37 cellular contexts compared by ENCODE assay signal in the genomic region with DNA sequence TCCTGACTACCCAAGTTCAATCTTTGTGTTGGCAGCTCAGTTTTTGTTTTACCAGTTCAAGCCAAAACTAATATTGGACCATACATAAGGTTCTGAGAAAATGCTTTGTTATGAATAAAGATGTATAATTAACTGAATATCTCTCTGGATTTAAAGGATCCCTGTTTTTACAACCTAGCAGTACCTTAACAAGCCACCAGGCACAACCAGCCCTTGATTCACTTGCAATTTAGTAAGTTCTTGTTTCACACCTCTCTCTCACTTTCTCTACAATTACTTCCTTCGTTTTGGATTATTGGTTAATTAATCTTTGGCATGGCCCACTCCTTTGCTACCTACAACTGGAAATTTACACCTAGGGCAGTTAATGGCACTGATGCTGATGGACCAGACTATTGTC.
"Had no signal": no experiment of that assay in that cellular context is flagged by ENCODE, and none has a peak within 500 bp of the region (broad histone marks: within the 10 kb centered on the region; RNA-seq: fewer than 3 reads in every experiment).

No MANE protein-coding gene starts in this region.

- H3K9ac ChIP-seq: KMS-11, SK-N-SH had no signal

- H3K4me1 Mint-ChIP-seq: activated CD4-positive, alpha-beta T cell treated with anti-CD3 and anti-CD28 coated beads for 36 hours; activated CD4-positive, alpha-beta T cell treated with anti-CD3 and anti-CD28 coated beads, Interleukin-2, amount 10 ng/mL, durations not matched to agents 7 days and 5 days; activated naive CD4-positive, alpha-beta T cell treated with anti-CD3 and anti-CD28 coated beads, Interleukin-2, amount 50 U/mL, for 24 hours; activated naive CD8-positive, alpha-beta T cell treated with anti-CD3 and anti-CD28 coated beads, Interleukin-2, amount 10 ng/mL, durations not matched to agents 7 days and 5 days; WTC11 had no signal

- H3K27ac Mint-ChIP-seq: activated CD4-positive, alpha-beta T cell treated with anti-CD3 and anti-CD28 coated beads for 36 hours; activated CD4-positive, alpha-beta T cell treated with anti-CD3 and anti-CD28 coated beads, Interleukin-2, amount 10 ng/mL, durations not matched to agents 7 days and 5 days; activated CD8-positive, alpha-beta T cell treated with anti-CD3 and anti-CD28 coated beads, Interleukin-2, amount 10 ng/mL, durations not matched to agents 7 days and 5 days; activated naive CD4-positive, alpha-beta T cell treated with anti-CD3 and anti-CD28 coated beads, Interleukin-2, amount 50 U/mL, for 24 hours; activated naive CD8-positive, alpha-beta T cell treated with anti-CD3 and anti-CD28 coated beads, Interleukin-2, amount 10 ng/mL, durations not matched to agents 7 days and 5 days; activated T-cell treated with anti-CD3 and anti-CD28 coated beads, Interleukin-2, amount 50 U/mL, for 24 hours; activated T-helper 2 cell treated with anti-CD3 and anti-CD28 coated beads, Interferon-gamma antibody, Interleukin-2, Interleukin-4, amounts not matched to agents 10 μg/mL and 5 μg/mL and 100 μg/mL, durations not matched to agents 14 hours and 24 hours and 36 hours; T-helper 1 cell treated with Interleukin-12 subunit alpha and Interleukin-12 subunit beta and Interleukin-4 antibody, amounts not matched to agents 30 μg/mL and 1 μg/mL, for 36 hours; T-helper 2 cell treated with Interferon-gamma antibody and Interleukin-4, amounts not matched to agents 5 μg/mL and 100 μg/mL, for 36 hours; WTC11 had no signal

- H3K36me3 Mint-ChIP-seq: activated naive CD8-positive, alpha-beta T cell treated with anti-CD3 and anti-CD28 coated beads, Interleukin-2, amount 10 ng/mL, durations not matched to agents 7 days and 5 days had no signal

- H3K27me3 Mint-ChIP-seq: activated CD4-positive, alpha-beta T cell treated with anti-CD3 and anti-CD28 coated beads for 36 hours; activated CD4-positive, alpha-beta T cell treated with anti-CD3 and anti-CD28 coated beads, Interleukin-2, amount 10 ng/mL, durations not matched to agents 7 days and 5 days; activated naive CD4-positive, alpha-beta T cell treated with anti-CD3 and anti-CD28 coated beads, Interleukin-2, amount 50 U/mL, for 24 hours; activated naive CD8-positive, alpha-beta T cell treated with anti-CD3 and anti-CD28 coated beads, Interleukin-2, amount 10 ng/mL, durations not matched to agents 7 days and 5 days; activated T-cell treated with anti-CD3 and anti-CD28 coated beads, Interleukin-2, amount 50 U/mL, for 24 hours had no signal

- FAIRE-seq: astrocyte, bronchial epithelial cell, TTC549 had no signal

- H3K9me3 ChIP-seq: adrenal gland, body of pancreas, SJSA1, SK-N-SH had no signal

- H3K4me3 Mint-ChIP-seq: activated CD4-positive, alpha-beta T cell treated with anti-CD3 and anti-CD28 coated beads for 36 hours; activated CD4-positive, alpha-beta T cell treated with anti-CD3 and anti-CD28 coated beads, Interleukin-2, amount 10 ng/mL, durations not matched to agents 7 days and 5 days; activated CD8-positive, alpha-beta T cell treated with anti-CD3 and anti-CD28 coated beads, Interleukin-2, amount 10 ng/mL, durations not matched to agents 7 days and 5 days; activated naive CD4-positive, alpha-beta T cell treated with anti-CD3 and anti-CD28 coated beads, Interleukin-2, amount 50 U/mL, for 24 hours; activated naive CD8-positive, alpha-beta T cell treated with anti-CD3 and anti-CD28 coated beads, Interleukin-2, amount 10 ng/mL, durations not matched to agents 7 days and 5 days; activated T-cell treated with anti-CD3 and anti-CD28 coated beads, Interleukin-2, amount 50 U/mL, for 24 hours; T-helper 1 cell treated with Interleukin-12 subunit alpha and Interleukin-12 subunit beta and Interleukin-4 antibody, amounts not matched to agents 30 μg/mL and 1 μg/mL, for 36 hours; T-helper 2 cell treated with Interferon-gamma antibody and Interleukin-4, amounts not matched to agents 5 μg/mL and 100 μg/mL, for 36 hours; WTC11 had no signal

- H3K4me3 ChIP-seq: adrenal gland, body of pancreas, SJSA1 had no signal

- H3K4me2 ChIP-seq: KMS-11, SK-N-SH had no signal

- H3K27me3 ChIP-seq: adrenal gland, body of pancreas, SJSA1 had no signal

- H3K4me1 ChIP-seq: adrenal gland, body of pancreas, SJSA1 had no signal

- H3K36me3 ChIP-seq: adrenal gland, SJSA1 had no signal

- H3K27ac ChIP-seq: adrenal gland, body of pancreas, KMS-11, SJSA1 had no signal

- DNase-seq: activated CD4-positive, alpha-beta T cell treated with anti-CD3 and anti-CD28 coated beads for 36 hours; activated CD4-positive, alpha-beta T cell treated with anti-CD3 and anti-CD28 coated beads, Interleukin-2, amount 10 ng/mL, durations not matched to agents 7 days and 5 days; activated CD4-positive, alpha-beta T cell treated with anti-CD3 and anti-CD28 coated beads, Interleukin-2, amount 50 U/mL, for 48 hours; activated CD8-positive, alpha-beta T cell treated with anti-CD3 and anti-CD28 coated beads, Interleukin-2, amount 10 ng/mL, durations not matched to agents 7 days and 5 days; activated gamma-delta T cell; activated naive CD4-positive, alpha-beta T cell treated with Interleukin-2 at 50 U/mL for 16 hours; activated naive CD8-positive, alpha-beta T cell treated with anti-CD3 and anti-CD28 coated beads, Interleukin-2, amount 10 ng/mL, durations not matched to agents 7 days and 5 days; activated T-cell treated with anti-CD3 and anti-CD28 coated beads, Interleukin-2, amount 50 U/mL, for 24 hours; adrenal gland; body of pancreas; central memory CD4-positive, alpha-beta T cell; MM.1S; MV-4-11; NCI-H1092 treated with DMSO at 0.1 percent for 48 hours; NCI-H1417; NCI-H146; NCI-H187; NCI-H2029 treated with DMSO at 0.1 percent for 48 hours; NCI-H2107; NCI-H2171; NCI-H2227 treated with DMSO at 0.1 percent for 48 hours; NCI-H446; NCI-H510A treated with DMSO at 0.1 percent for 48 hours; NCI-H526 treated with DMSO at 0.1 percent for 48 hours; NCI-H774; SHP77; SK-N-SH had no signal
